In genomic region chr9:36664806-36665205, GRCh38 we compare ENCODE assay signal across 27 cellular contexts.
DNase-seq lines count a peak whose midpoint lies in the region; ATAC-seq, FAIRE-seq and TF ChIP-seq lines count a peak whose summit lies in the region.
"Had no signal": no experiment of that assay in that cellular context is flagged by ENCODE, and none has a peak within 500 bp of the region (broad histone marks: within the 10 kb centered on the region; RNA-seq: fewer than 3 reads in every experiment).

No MANE protein-coding gene starts in this region.

- ATAC-seq in effector memory CD8-positive, alpha-beta T cell (replicated peaks), result no peak
- ATAC-seq in activated T-cell treated with anti-CD3 and anti-CD28 coated beads, Interleukin-2, amount 50 U/mL, for 72 hours (replicated peaks in 1 of 2), result no peak
- ATAC-seq: HCT116, Panc1 had no signal

- no peaks in the 10 kb centered on the region for H3K36me3 ChIP-seq in bronchial epithelial cell (ENCODE audit: control insufficient read depth, insufficient read depth, low read length)

- H3K27me3 ChIP-seq in bronchial epithelial cell (ENCODE audit: control insufficient read depth, insufficient read depth, low read length), result no peaks in the 10 kb centered on the region
- H3K27me3 ChIP-seq: BE2C, MG63 had no signal

- no peak overlapping the region for H3K4me3 Mint-ChIP-seq in activated CD4-positive, alpha-beta T cell treated with anti-CD3 and anti-CD28 coated beads, Interleukin-2, amount 10 ng/mL, durations not matched to agents 24 days and 14 days
- no peak overlapping the region for H3K4me3 Mint-ChIP-seq in effector memory CD8-positive, alpha-beta T cell
- no peak overlapping the region for H3K4me3 Mint-ChIP-seq in activated T-cell treated with anti-CD3 and anti-CD28 coated beads, Interleukin-2, amount 50 U/mL, for 72 hours
- H3K4me3 Mint-ChIP-seq: CD14-positive monocyte; CD8-positive, alpha-beta memory T cell had no signal

- H3K27ac Mint-ChIP-seq in activated CD4-positive, alpha-beta T cell treated with anti-CD3 and anti-CD28 coated beads, Interleukin-2, amount 10 ng/mL, durations not matched to agents 24 days and 14 days, result no peak overlapping the region
- H3K27ac Mint-ChIP-seq in effector memory CD8-positive, alpha-beta T cell, result no peak overlapping the region
- no peak overlapping the region for H3K27ac Mint-ChIP-seq in activated T-cell treated with anti-CD3 and anti-CD28 coated beads, Interleukin-2, amount 50 U/mL, for 72 hours
- H3K27ac Mint-ChIP-seq: CD8-positive, alpha-beta memory T cell had no signal

- no peak for FAIRE-seq in bronchial epithelial cell (lab: Jason Lieb, UNC)
- FAIRE-seq: H1 had no signal

- H3K4me1 Mint-ChIP-seq in activated CD4-positive, alpha-beta T cell treated with anti-CD3 and anti-CD28 coated beads, Interleukin-2, amount 10 ng/mL, durations not matched to agents 24 days and 14 days, result peaks cover 21% of the 10 kb centered on the region
- peaks cover 3 to 18% of the 10 kb centered on the region in 2 donors for H3K4me1 Mint-ChIP-seq in effector memory CD8-positive, alpha-beta T cell (ENCODE audit: low read depth in 2 of 2)
- H3K4me1 Mint-ChIP-seq in activated T-cell treated with anti-CD3 and anti-CD28 coated beads, Interleukin-2, amount 50 U/mL, for 72 hours (ENCODE audit: low read depth), result peaks cover 13% of the 10 kb centered on the region

- peak; percentile 41 for DNase-seq in activated CD4-positive, alpha-beta T cell treated with anti-CD3 and anti-CD28 coated beads, Interleukin-2, amount 10 ng/mL, durations not matched to agents 24 days and 14 days
- no peak for DNase-seq in activated CD4-positive, alpha-beta T cell treated with anti-CD3 and anti-CD28 coated beads, Interleukin-2, amount 50 U/mL, for 4 hours
- DNase-seq in OCI-M1 (lab: John Stamatoyannopoulos, UW), result peak; percentile 18
- peak; percentile 22 for DNase-seq in bronchial epithelial cell (ENCODE audit: low read depth)
- DNase-seq in effector memory CD8-positive, alpha-beta T cell, result no peak
- no peak for DNase-seq in activated T-cell treated with anti-CD3 and anti-CD28 coated beads, Interleukin-2, amount 50 U/mL, for 72 hours
- no peak for DNase-seq in posterior vena cava (ENCODE audit: low spot score)
- DNase-seq: ACHN; BE2C; CD8-positive, alpha-beta memory T cell; DMS 273 treated with DMSO at 0.1 percent for 48 hours; DMS79; GF-D8; MG63; NCI-H1105 treated with DMSO at 0.1 percent for 48 hours; NCI-H146; NCI-H1930; NCI-H2107; NCI-H446; NCI-H524 treated with DMSO at 0.1 percent for 48 hours; NCI-H774; NK-92 treated with Interleukin-12 subunit alpha and Interleukin-12 subunit beta, amount 100 ng/mL, for 24 hours; SHP77 treated with DMSO at 0.1 percent for 48 hours had no signal

- TF ChIP-seq CTCF in bronchial epithelial cell (IDR thresholded peaks at IDR 0.05; ENCODE audit: insufficient read depth, low read length, severe bottlenecking), result no peak

- H3K27me3 Mint-ChIP-seq in activated CD4-positive, alpha-beta T cell treated with anti-CD3 and anti-CD28 coated beads, Interleukin-2, amount 10 ng/mL, durations not matched to agents 24 days and 14 days, result no peaks in the 10 kb centered on the region
- H3K27me3 Mint-ChIP-seq in effector memory CD8-positive, alpha-beta T cell, result no peaks in the 10 kb centered on the region
- H3K27me3 Mint-ChIP-seq in activated T-cell treated with anti-CD3 and anti-CD28 coated beads, Interleukin-2, amount 50 U/mL, for 72 hours (ENCODE audit: low read depth), result no peaks in the 10 kb centered on the region
- H3K27me3 Mint-ChIP-seq: CD8-positive, alpha-beta memory T cell had no signal

- no peak overlapping the region for H3K4me3 ChIP-seq in bronchial epithelial cell (ENCODE audit: low read depth, low read length)
- H3K4me3 ChIP-seq: MG63 had no signal

- peaks cover 37% of the 10 kb centered on the region for H3K36me3 Mint-ChIP-seq in activated CD4-positive, alpha-beta T cell treated with anti-CD3 and anti-CD28 coated beads, Interleukin-2, amount 10 ng/mL, durations not matched to agents 24 days and 14 days (ENCODE audit: low read depth)
- H3K36me3 Mint-ChIP-seq in effector memory CD8-positive, alpha-beta T cell (ENCODE audit: insufficient read depth), result peaks cover 7% of the 10 kb centered on the region
- peaks cover 15 to 40% of the 10 kb centered on the region in 2 donors for H3K36me3 Mint-ChIP-seq in activated T-cell treated with anti-CD3 and anti-CD28 coated beads, Interleukin-2, amount 50 U/mL, for 72 hours (ENCODE audit: insufficient read depth in 2 of 2)
- H3K36me3 Mint-ChIP-seq: CD8-positive, alpha-beta memory T cell had no signal

- intact Hi-C loops in activated CD4-positive, alpha-beta T cell treated with anti-CD3 and anti-CD28 coated beads, Interleukin-2, amount 10 ng/mL, durations not matched to agents 24 days and 14 days (cut with micrococcal nuclease), result no loop called here
- intact Hi-C loops in posterior vena cava (cut with DNase I), result no loop called here

- no peaks in the 10 kb centered on the region for H3K9me3 Mint-ChIP-seq in activated CD4-positive, alpha-beta T cell treated with anti-CD3 and anti-CD28 coated beads, Interleukin-2, amount 10 ng/mL, durations not matched to agents 24 days and 14 days
- H3K9me3 Mint-ChIP-seq in effector memory CD8-positive, alpha-beta T cell, result no peaks in the 10 kb centered on the region
- no peaks in the 10 kb centered on the region for H3K9me3 Mint-ChIP-seq in activated T-cell treated with anti-CD3 and anti-CD28 coated beads, Interleukin-2, amount 50 U/mL, for 72 hours
- H3K9me3 Mint-ChIP-seq: CD8-positive, alpha-beta memory T cell had no signal

Comparison
In these comparisons a context has a peak if more than half of its experiments do, and no peak if none do; other contexts are left out.
1. DNase-seq: peak in activated CD4-positive, alpha-beta T cell treated with anti-CD3 and anti-CD28 coated beads, Interleukin-2, amount 10 ng/mL, durations not matched to agents 24 days and 14 days (single experiment), OCI-M1 (single experiment) and bronchial epithelial cell (single experiment); none in activated CD4-positive, alpha-beta T cell treated with anti-CD3 and anti-CD28 coated beads, Interleukin-2, amount 50 U/mL, for 4 hours (0 of 2), effector memory CD8-positive, alpha-beta T cell (0 of 3), activated T-cell treated with anti-CD3 and anti-CD28 coated beads, Interleukin-2, amount 50 U/mL, for 72 hours (0 of 2) and posterior vena cava (single experiment).